In genomic region chr1:31696246-31696645, GRCh38 we compare ENCODE assay signal across 15 cellular contexts. TPM values are rescaled to one million over a fixed set of nuclear protein-coding genes. Genes with fewer than 3 reads are reported as not detected.
DNase-seq lines count a peak whose midpoint lies in the region; ATAC-seq, FAIRE-seq and TF ChIP-seq lines count a peak whose summit lies in the region.
"Had no signal": no experiment of that assay in that cellular context is flagged by ENCODE, and none has a peak within 500 bp of the region (broad histone marks: within the 10 kb centered on the region; RNA-seq: fewer than 3 reads in every experiment).

No MANE protein-coding gene starts in this region.

- FAIRE-seq in H54 (lab: Jason Lieb, UNC), result no peak

- no peak overlapping the region for H2AFZ ChIP-seq in PC-9
- H2AFZ ChIP-seq: parathyroid adenoma had no signal

- H3K4me1 ChIP-seq in PC-9 (replicated peaks; ENCODE audit: insufficient read depth), result peaks cover 29% of the 10 kb centered on the region

- TF ChIP-seq CTCF in PC-9 (conservative IDR thresholded peaks at IDR 0.05), result no peak

- ATAC-seq in HG02884 (IDR thresholded peaks at IDR 0.05; ENCODE audit: unreplicated experiment), result no peak
- ATAC-seq: activated T-cell treated with anti-CD3 and anti-CD28 coated beads, Interleukin-2, amount 50 U/mL, for 72 hours; PC-3 had no signal

- no peaks in the 10 kb centered on the region for H4K20me1 ChIP-seq in PC-9 (ENCODE audit: insufficient read depth)

- CTCF ChIA-PET in PC-9 (lab: Charles Lee), result no interaction called here

- H3K9me2 ChIP-seq in PC-9 (ENCODE audit: insufficient read depth), result no peaks in the 10 kb centered on the region

- intact Hi-C loops in PC-9 (cut with micrococcal nuclease; ENCODE audit: unreplicated experiment), result no loop called here

- H3K27me3 ChIP-seq in PC-9 (ENCODE audit: insufficient read depth, low read depth), result no peaks in the 10 kb centered on the region
- H3K27me3 ChIP-seq: adrenal gland, uterus had no signal

- H3K4me2 ChIP-seq in PC-9, result no peak overlapping the region

- no peaks in the 10 kb centered on the region for H3K36me3 ChIP-seq in PC-9 (ENCODE audit: low read depth)
- H3K36me3 ChIP-seq: uterus had no signal

- no peak overlapping the region for H3K27ac ChIP-seq in PC-9
- H3K27ac ChIP-seq: adrenal gland, parathyroid adenoma had no signal

- no peak overlapping the region for H3K4me3 ChIP-seq in PC-9
- H3K4me3 ChIP-seq: adrenal gland, uterus had no signal

- no peaks in the 10 kb centered on the region for H3K9me3 ChIP-seq in PC-9 (ENCODE audit: insufficient read depth, low read depth)
- H3K9me3 ChIP-seq: adrenal gland, uterus had no signal

- TF ChIP-seq POLR2A in H54 (IDR thresholded peaks at IDR 0.05; ENCODE audit: low read depth, low read length) (no peak), erythroblast (IDR thresholded peaks at IDR 0.05; ENCODE audit: low read length) (no peak)

- no peaks in the 10 kb centered on the region for H3K79me2 ChIP-seq in PC-9 (ENCODE audit: low read depth)
- H3K79me2 ChIP-seq: parathyroid adenoma had no signal

- POLR2A ChIA-PET in PC-9 (lab: Charles Lee; ENCODE audit: unreplicated experiment), result no interaction called here

- no TSS peak for BruUV-seq in PC-9 (replicated peaks; lab: Mats Ljungman, UMichigan)

- peaks cover 26% of the 10 kb centered on the region for H3F3A ChIP-seq in PC-9 (ENCODE audit: insufficient read depth, low read depth)

- DNase-seq in H54 (ENCODE audit: insufficient read length, low spot score) (peak; percentile 34), RPMI8226 (peak; percentile 55), hypothalamus (lab: John Stamatoyannopoulos, UW) (peak; percentile 17 to 96 (median 84)), renal cortical epithelial cell (ENCODE audit: low read depth) (peak; percentile 49), erythroblast (lab: John Stamatoyannopoulos, UW) (no peak), PC-9 (no peak), cortex of kidney (lab: John Stamatoyannopoulos, UW) (no peak)
- DNase-seq: activated T-cell treated with anti-CD3 and anti-CD28 coated beads, Interleukin-2, amount 50 U/mL, for 72 hours; NCI-H2171; PC-3; uterus had no signal

RNA-seq across cellular contexts. Expression of gene COL16A1, which starts 7.6 kb away (rescaled TPM):
- total RNA-seq in renal cortical epithelial cell (14.5 and 14.8 TPM in 2 replicates), PC-9 (2021) (3.6 and 4.8 TPM in 2 replicates)
- total RNA-seq: T-helper 2 cell treated with Interferon-gamma antibody and Interleukin-4, amounts not matched to agents 100 ng/mL and 5 ng/mL, for 36 hours had no signal

RNA-seq across cellular contexts. Expression of gene PEF1, which starts 51.6 kb away (rescaled TPM):
- total RNA-seq in renal cortical epithelial cell (80.4 and 121 TPM in 2 replicates), PC-9 (2021) (40.3 and 44.5 TPM in 2 replicates)

Comparison
In these comparisons a context has a peak if more than half of its experiments do, and no peak if none do; other contexts are left out.
1. DNase-seq: peak in H54 (single experiment), RPMI8226 (single experiment), hypothalamus (51 of 51) and renal cortical epithelial cell (single experiment); none in erythroblast (0 of 2), PC-9 (0 of 2) and cortex of kidney (single experiment).